21 cellular contexts compared by ENCODE assay signal in the genomic region with DNA sequence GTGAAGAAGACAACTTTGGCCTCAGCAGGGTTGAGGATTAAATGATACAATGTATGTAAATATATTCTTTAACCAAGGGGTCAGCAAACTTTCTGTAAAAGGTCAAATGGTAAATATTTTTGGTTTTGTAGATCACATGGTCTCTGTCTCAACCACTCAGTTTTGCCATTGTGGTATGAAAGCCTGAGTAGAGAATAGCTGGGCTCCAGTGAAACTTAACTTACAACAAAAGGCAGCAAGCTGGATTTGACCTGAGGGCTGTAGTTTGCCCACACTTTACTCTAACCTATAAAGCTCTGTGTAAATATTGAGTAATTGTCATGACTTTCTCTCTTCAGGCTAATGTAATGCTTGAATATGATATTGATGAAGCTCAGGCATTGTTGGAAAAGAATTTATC. TPM values are rescaled to one million over a fixed set of nuclear protein-coding genes. Genes with fewer than 3 reads are reported as not detected.
"Had no signal": no experiment of that assay in that cellular context is flagged by ENCODE, and none has a peak within 500 bp of the region (broad histone marks: within the 10 kb centered on the region; RNA-seq: fewer than 3 reads in every experiment).

No MANE protein-coding gene starts in this region.

- H3K27me3 Mint-ChIP-seq: activated CD4-positive, alpha-beta T cell treated with anti-CD3 and anti-CD28 coated beads, Interleukin-2, amount 10 ng/mL, durations not matched to agents 24 days and 14 days; activated CD8-positive, alpha-beta T cell treated with anti-CD3 and anti-CD28 coated beads for 36 hours; activated naive CD4-positive, alpha-beta T cell treated with anti-CD3 and anti-CD28 coated beads, Interleukin-2, amount 10 ng/mL, durations not matched to agents 7 days and 5 days; activated naive CD8-positive, alpha-beta T cell treated with anti-CD3 and anti-CD28 coated beads, Interleukin-2, amount 50 U/mL, for 24 hours; progenitor cell of endocrine pancreas had no signal

- H3K27ac ChIP-seq: right atrium auricular region, tibial artery had no signal

- H3K4me1 ChIP-seq: right atrium auricular region, tibial artery had no signal

- ATAC-seq: activated CD8-positive, alpha-beta T cell treated with anti-CD3 and anti-CD28 coated beads for 36 hours; activated naive CD8-positive, alpha-beta T cell treated with anti-CD3 and anti-CD28 coated beads, Interleukin-2, amount 50 U/mL, for 24 hours; left lobe of liver had no signal

- H3K27ac Mint-ChIP-seq: activated CD4-positive, alpha-beta T cell treated with anti-CD3 and anti-CD28 coated beads, Interleukin-2, amount 10 ng/mL, durations not matched to agents 24 days and 14 days; activated CD8-positive, alpha-beta T cell treated with anti-CD3 and anti-CD28 coated beads for 36 hours; activated naive CD4-positive, alpha-beta T cell treated with anti-CD3 and anti-CD28 coated beads, Interleukin-2, amount 10 ng/mL, durations not matched to agents 7 days and 5 days; activated naive CD8-positive, alpha-beta T cell treated with anti-CD3 and anti-CD28 coated beads, Interleukin-2, amount 50 U/mL, for 24 hours; progenitor cell of endocrine pancreas had no signal

- H3K4me3 Mint-ChIP-seq: activated CD4-positive, alpha-beta T cell treated with anti-CD3 and anti-CD28 coated beads, Interleukin-2, amount 10 ng/mL, durations not matched to agents 24 days and 14 days; activated CD8-positive, alpha-beta T cell treated with anti-CD3 and anti-CD28 coated beads for 36 hours; activated naive CD4-positive, alpha-beta T cell treated with anti-CD3 and anti-CD28 coated beads, Interleukin-2, amount 10 ng/mL, durations not matched to agents 7 days and 5 days; activated naive CD8-positive, alpha-beta T cell treated with anti-CD3 and anti-CD28 coated beads, Interleukin-2, amount 50 U/mL, for 24 hours had no signal

- DNase-seq: activated CD4-positive, alpha-beta T cell treated with anti-CD3 and anti-CD28 coated beads, Interleukin-2, amount 10 ng/mL, durations not matched to agents 24 days and 14 days; activated CD8-positive, alpha-beta T cell treated with anti-CD3 and anti-CD28 coated beads for 36 hours; activated effector memory CD4-positive, alpha-beta T cell treated with Interleukin-2 at 50 U/mL for 16 hours; activated naive CD4-positive, alpha-beta T cell treated with anti-CD3 and anti-CD28 coated beads, Interleukin-2, amount 10 ng/mL, durations not matched to agents 7 days and 5 days; activated naive CD8-positive, alpha-beta T cell treated with anti-CD3 and anti-CD28 coated beads, Interleukin-2, amount 50 U/mL, for 24 hours; activated T-cell treated with anti-CD3 and anti-CD28 coated beads, Interleukin-2, amount 50 U/mL, for 48 hours; anterior cingulate cortex; dermis blood vessel endothelial cell; effector memory CD4-positive, alpha-beta T cell; foreskin fibroblast; hypothalamus; kidney; stimulated activated CD4-positive, alpha-beta T cell treated with anti-CD3 and anti-CD28 coated beads, Interleukin-2, amount 100 ng/mL, for 24 hours; stimulated activated naive CD4-positive, alpha-beta T cell treated with Interleukin-2 at 50 U/mL for 16 hours; tibial artery had no signal

- H3K9me3 ChIP-seq: right atrium auricular region, tibial artery had no signal

- H3K4me3 ChIP-seq: lung, right atrium auricular region, tibial artery had no signal

- H3K27me3 ChIP-seq: right atrium auricular region, tibial artery had no signal

- H3K9me3 Mint-ChIP-seq: activated CD4-positive, alpha-beta T cell treated with anti-CD3 and anti-CD28 coated beads, Interleukin-2, amount 10 ng/mL, durations not matched to agents 24 days and 14 days; activated CD8-positive, alpha-beta T cell treated with anti-CD3 and anti-CD28 coated beads for 36 hours; activated naive CD4-positive, alpha-beta T cell treated with anti-CD3 and anti-CD28 coated beads, Interleukin-2, amount 10 ng/mL, durations not matched to agents 7 days and 5 days; activated naive CD8-positive, alpha-beta T cell treated with anti-CD3 and anti-CD28 coated beads, Interleukin-2, amount 50 U/mL, for 24 hours had no signal

RNA-seq across cellular contexts. Expression of a gene that starts 28.4 kb away (rescaled TPM):
- total RNA-seq: endothelial cell of umbilical vein, myocyte had no signal
